ENCODE assay signal across 16 cellular contexts in the genomic region with DNA sequence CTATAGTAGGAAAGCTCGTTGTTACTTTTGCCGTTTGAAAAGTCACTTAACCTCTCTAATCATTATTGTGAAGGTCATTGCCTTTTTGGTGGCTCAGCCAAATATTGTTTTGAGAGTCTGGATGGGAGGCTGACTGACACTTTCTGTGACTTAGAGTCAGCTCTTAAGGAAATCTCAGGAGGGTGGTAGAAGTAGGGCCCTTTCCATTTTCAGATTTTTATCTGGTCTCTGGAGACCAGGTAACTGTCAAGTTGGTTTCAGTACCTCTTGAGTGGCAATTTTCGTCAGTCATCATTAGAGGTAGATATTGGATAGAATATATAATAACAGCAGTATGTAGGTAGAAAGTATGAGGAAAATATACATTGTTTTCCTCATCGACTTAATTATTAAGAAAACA. TPM values are rescaled to one million over a fixed set of nuclear protein-coding genes. Genes with fewer than 3 reads are reported as not detected.
A peak's percentile ranks its signal among the peaks of the same experiment; 100 is the strongest.
DNase-seq lines count a peak whose midpoint lies in the region; FAIRE-seq and TF ChIP-seq lines count a peak whose summit lies in the region.
"Had no signal": no experiment of that assay in that cellular context is flagged by ENCODE, and none has a peak within 500 bp of the region (broad histone marks: within the 10 kb centered on the region; RNA-seq: fewer than 3 reads in every experiment).

No MANE protein-coding gene starts in this region.

- no peaks in the 10 kb centered on the region for H3K9me3 Mint-ChIP-seq in activated naive CD4-positive, alpha-beta T cell treated with anti-CD3 and anti-CD28 coated beads, Interleukin-2, amount 10 ng/mL, durations not matched to agents 7 days and 5 days
- H3K9me3 Mint-ChIP-seq in osteocyte (ENCODE audit: unreplicated experiment) = no peaks in the 10 kb centered on the region

- H3K4me3 Mint-ChIP-seq in activated naive CD4-positive, alpha-beta T cell treated with anti-CD3 and anti-CD28 coated beads, Interleukin-2, amount 10 ng/mL, durations not matched to agents 7 days and 5 days = no peak overlapping the region
- no peak overlapping the region for H3K4me3 Mint-ChIP-seq in osteocyte (ENCODE audit: unreplicated experiment)

- H3K27ac ChIP-seq in OCI-LY3 (ENCODE audit: low read length) = no peak overlapping the region

- peak overlapping the region; percentile 26 for H3K27ac Mint-ChIP-seq in activated naive CD4-positive, alpha-beta T cell treated with anti-CD3 and anti-CD28 coated beads, Interleukin-2, amount 10 ng/mL, durations not matched to agents 7 days and 5 days
- H3K27ac Mint-ChIP-seq in osteocyte (ENCODE audit: unreplicated experiment) = peak overlapping the region; percentile 27

- no peak overlapping the region for H3K4me3 ChIP-seq in OCI-LY3 (ENCODE audit: low read length)

- peaks cover 36% of the 10 kb centered on the region for H3K36me3 Mint-ChIP-seq in activated naive CD4-positive, alpha-beta T cell treated with anti-CD3 and anti-CD28 coated beads, Interleukin-2, amount 10 ng/mL, durations not matched to agents 7 days and 5 days
- peaks cover 34% of the 10 kb centered on the region for H3K36me3 Mint-ChIP-seq in osteocyte (ENCODE audit: unreplicated experiment)

- H3K79me2 ChIP-seq in OCI-LY3 (ENCODE audit: low read length) = peaks cover 91% of the 10 kb centered on the region

- H3K9me3 ChIP-seq in OCI-LY3 (ENCODE audit: insufficient read depth, low read length) = no peaks in the 10 kb centered on the region

- FAIRE-seq in GM18507 (lab: Jason Lieb, UNC) = peak; percentile 57
- FAIRE-seq: H1 had no signal

- H4K20me1 ChIP-seq in OCI-LY3 (ENCODE audit: insufficient read depth, low read length) = peaks cover 70% of the 10 kb centered on the region

- H3K4me1 ChIP-seq in OCI-LY3 (ENCODE audit: low read length) = peaks cover 61% of the 10 kb centered on the region

- no peaks in the 10 kb centered on the region for H3K27me3 Mint-ChIP-seq in activated naive CD4-positive, alpha-beta T cell treated with anti-CD3 and anti-CD28 coated beads, Interleukin-2, amount 10 ng/mL, durations not matched to agents 7 days and 5 days
- H3K27me3 Mint-ChIP-seq in osteocyte (ENCODE audit: unreplicated experiment) = no peaks in the 10 kb centered on the region

- H3K27me3 ChIP-seq in OCI-LY3 (ENCODE audit: low read depth, low read length) = no peaks in the 10 kb centered on the region

- CTCF ChIA-PET in activated naive CD4-positive, alpha-beta T cell treated with anti-CD3 and anti-CD28 coated beads, Interleukin-2, amount 10 ng/mL, durations not matched to agents 7 days and 5 days (lab: Charles Lee) = no interaction called here

- 0 out of 2 replicates have a peak overlapping the region, but pooled peaks have one; percentile 3 for H3K4me2 ChIP-seq in OCI-LY3 (ENCODE audit: low read length)

- no peak for DNase-seq in activated naive CD4-positive, alpha-beta T cell treated with anti-CD3 and anti-CD28 coated beads, Interleukin-2, amount 10 ng/mL, durations not matched to agents 7 days and 5 days
- no peak for DNase-seq in activated naive CD4-positive, alpha-beta T cell treated with anti-CD3 and anti-CD28 coated beads, Interleukin-2, amount 50 U/mL, for 16 hours
- DNase-seq in GM18507 (ENCODE audit: extremely low spot score, insufficient read length, low read depth) (no peak), osteocyte (ENCODE audit: extremely low spot score, unreplicated experiment) (no peak), cerebellar cortex (ENCODE audit: low spot score) (no peak), NCI-H510A (lab: John Stamatoyannopoulos, UW) (no peak), NCI-H2196 treated with DMSO at 0.1 percent for 48 hours (lab: John Stamatoyannopoulos, UW; ENCODE audit: unreplicated experiment) (no peak)
- DNase-seq: C1 segment of cervical spinal cord, GF-D8, MM.1S, NCI-H1092 treated with DMSO at 0.1 percent for 48 hours, NCI-H187, NCI-H446 treated with DMSO at 0.1 percent for 48 hours, NCI-H748 treated with DMSO at 0.1 percent for 48 hours had no signal

- no peak overlapping the region for H2AFZ ChIP-seq in OCI-LY3 (ENCODE audit: low read depth, low read length)

- H3K4me1 Mint-ChIP-seq in activated naive CD4-positive, alpha-beta T cell treated with anti-CD3 and anti-CD28 coated beads, Interleukin-2, amount 10 ng/mL, durations not matched to agents 7 days and 5 days = peaks cover 15% of the 10 kb centered on the region
- peaks cover 46% of the 10 kb centered on the region for H3K4me1 Mint-ChIP-seq in osteocyte (ENCODE audit: unreplicated experiment)

- peaks cover 45% of the 10 kb centered on the region for H3K36me3 ChIP-seq in OCI-LY3 (replicated peaks; ENCODE audit: low read depth, low read length)

- TF ChIP-seq CTCF in OCI-LY3 (IDR thresholded peaks at IDR 0.05; ENCODE audit: low read depth, low read length) (no peak), osteocyte (IDR thresholded peaks at IDR 0.05) (no peak)

- no peak overlapping the region for H3K9ac ChIP-seq in OCI-LY3 (ENCODE audit: low read length)

RNA-seq across cellular contexts. Expression of a gene that starts 23.3 kb away (rescaled TPM):
- 70.4 and 79.2 TPM in 2 replicates for total RNA-seq in osteocyte
